8 cellular contexts compared by ENCODE assay signal in genomic region chr2:15591692-15592463, GRCh38. TPM values are rescaled to one million over a fixed set of nuclear protein-coding genes. Genes with fewer than 3 reads are reported as not detected.
DNase-seq lines count a peak whose midpoint lies in the region; ATAC-seq and TF ChIP-seq lines count a peak whose summit lies in the region.

Gene DDX1 (plus strand): TSS chr2:15591868. CDS start chr2:15591934, 66 bp downstream.

- intact Hi-C loops in ascending aorta (cut with DNase I) = loop anchor here (1.0 to 2.0 kb wide), 2 partner anchors 31 to 43 kb away; partner anchors contain the start of gene NBAS
- intact Hi-C loops in right cardiac atrium (cut with DNase I) = no loop called here
- intact Hi-C loops in vagina (cut with DNase I) = no loop called here

- H3K36me3 Mint-ChIP-seq in T-helper 2 cell treated with Interferon-gamma antibody and Interleukin-4, amounts not matched to agents 5 μg/mL and 100 μg/mL, for 36 hours (ENCODE audit: low read depth) = peaks cover 15% of the 10 kb centered on the region

- H3K4me3 Mint-ChIP-seq in T-helper 2 cell treated with Interferon-gamma antibody and Interleukin-4, amounts not matched to agents 5 μg/mL and 100 μg/mL, for 36 hours = peak within 1 kb of the TSS; percentile 87

- H3K4me3 ChIP-seq in ascending aorta (peak within 1 kb of the TSS; percentile 73 to 95), right cardiac atrium (ENCODE audit: low read length) (peak within 1 kb of the TSS; percentile 64), rectal smooth muscle tissue (ENCODE audit: low read length) (peak within 1 kb of the TSS; percentile 93), vagina (peak within 1 kb of the TSS; percentile 74 to 98)

- peak; percentile 83 for ATAC-seq in GM18499 (IDR thresholded peaks at IDR 0.05; ENCODE audit: insufficient read depth, unreplicated experiment)
- peak; percentile 87 for ATAC-seq in HG02870 (IDR thresholded peaks at IDR 0.05; ENCODE audit: unreplicated experiment)
- ATAC-seq in right cardiac atrium = peak; percentile 97

- peak within 1 kb of the TSS; percentile 86 for H3K27ac Mint-ChIP-seq in T-helper 2 cell treated with Interferon-gamma antibody and Interleukin-4, amounts not matched to agents 5 μg/mL and 100 μg/mL, for 36 hours

- no peak for TF ChIP-seq CTCF in ascending aorta (IDR thresholded peaks at IDR 0.05)
- TF ChIP-seq CTCF in vagina (IDR thresholded peaks at IDR 0.05) = peak in 1 of 3 experiments; percentile 14

- H3K9me3 ChIP-seq in ascending aorta (no peaks in the 10 kb centered on the region), right cardiac atrium (ENCODE audit: control insufficient read depth, low read length) (no peaks in the 10 kb centered on the region), vagina (no peaks in the 10 kb centered on the region)

- H3K9me3 Mint-ChIP-seq in T-helper 2 cell treated with Interferon-gamma antibody and Interleukin-4, amounts not matched to agents 5 μg/mL and 100 μg/mL, for 36 hours = no peaks in the 10 kb centered on the region

- peak in 1 of 2 donors; percentile 30 for TF ChIP-seq POLR2A in vagina (IDR thresholded peaks at IDR 0.05)

- DNase-seq in NCI-H1694 (lab: John Stamatoyannopoulos, UW) (peak; percentile 70), ascending aorta (ENCODE audit: low spot score in 2 of 2) (peak; percentile 11 to 90), right cardiac atrium (peak; percentile 81 to 94 (median 92)), vagina (ENCODE audit: extremely low spot score in 2 of 2) (no peak)
- peak; percentile 87 for DNase-seq in T-helper 2 cell treated with Interferon-gamma antibody and Interleukin-4, amounts not matched to agents 5 μg/mL and 100 μg/mL, for 36 hours (ENCODE audit: low spot score)

- H3K9ac ChIP-seq in rectal smooth muscle tissue (ENCODE audit: low read length) = peak within 1 kb of the TSS; percentile 91

- H3K4me1 ChIP-seq in ascending aorta (peaks cover 0 to 20% of the 10 kb centered on the region in 2 donors), right cardiac atrium (ENCODE audit: control insufficient read depth, insufficient read depth, low read length) (no peaks in the 10 kb centered on the region), rectal smooth muscle tissue (ENCODE audit: control insufficient read depth, insufficient read depth, low read length) (peaks cover 7% of the 10 kb centered on the region), vagina (peaks cover 27% of the 10 kb centered on the region)

- H3K27me3 Mint-ChIP-seq in T-helper 2 cell treated with Interferon-gamma antibody and Interleukin-4, amounts not matched to agents 5 μg/mL and 100 μg/mL, for 36 hours (ENCODE audit: low read depth) = no peaks in the 10 kb centered on the region

- peak within 1 kb of the TSS; percentile 89 to 91 for H3K27ac ChIP-seq in ascending aorta
- H3K27ac ChIP-seq in right cardiac atrium (ENCODE audit: low read length) = peak within 1 kb of the TSS; percentile 92
- H3K27ac ChIP-seq in rectal smooth muscle tissue (ENCODE audit: low read depth, low read length) = peak within 1 kb of the TSS; percentile 92
- peak within 1 kb of the TSS; percentile 91 for H3K27ac ChIP-seq in vagina

- H3K27me3 ChIP-seq in ascending aorta (no peaks in the 10 kb centered on the region), right cardiac atrium (ENCODE audit: control insufficient read depth, insufficient read depth) (no peaks in the 10 kb centered on the region), rectal smooth muscle tissue (ENCODE audit: control insufficient read depth, insufficient read depth, low read length) (no peaks in the 10 kb centered on the region), vagina (no peaks in the 10 kb centered on the region)

- peaks cover 27% of the 10 kb centered on the region for H3K4me1 Mint-ChIP-seq in T-helper 2 cell treated with Interferon-gamma antibody and Interleukin-4, amounts not matched to agents 5 μg/mL and 100 μg/mL, for 36 hours (ENCODE audit: low read depth)

- H3K36me3 ChIP-seq in ascending aorta = peaks cover 13 to 16% of the 10 kb centered on the region in 2 donors
- peaks cover 6% of the 10 kb centered on the region for H3K36me3 ChIP-seq in rectal smooth muscle tissue (ENCODE audit: control insufficient read depth, insufficient read depth, low read length)
- H3K36me3 ChIP-seq in vagina = peaks cover 0 to 15% of the 10 kb centered on the region in 2 donors

- WGBS in right cardiac atrium = under 1% methylated on average over 68 of the region's 68 CpGs

RNA-seq across cellular contexts. Expression of gene DDX1, which starts in this region (rescaled TPM):
- total RNA-seq in ascending aorta (21.5 TPM), right cardiac atrium (100 to 1,000 TPM; 109 to 136 (median 113) TPM), vagina (48.1 TPM)
- polyA plus RNA-seq in right cardiac atrium = 117 TPM

Comparison
In these comparisons a context has a peak if more than half of its experiments do, and no peak if none do; other contexts are left out.
1. DNase-seq: peak in NCI-H1694 (single experiment), T-helper 2 cell treated with Interferon-gamma antibody and Interleukin-4, amounts not matched to agents 5 μg/mL and 100 μg/mL, for 36 hours (single experiment), ascending aorta (2 of 2) and right cardiac atrium (3 of 3); none in vagina (0 of 2).
2. Peak in every context shown above with its lines, with median percentiles within 50 percentile points of each other: ATAC-seq, H3K27ac ChIP-seq and H3K4me3 ChIP-seq.